7 cellular contexts compared by ENCODE assay signal in genomic region chr17:31700973-31701372, GRCh38.
"Had no signal": no experiment of that assay in that cellular context is flagged by ENCODE, and none has a peak within 500 bp of the region (broad histone marks: within the 10 kb centered on the region; RNA-seq: fewer than 3 reads in every experiment).

No MANE protein-coding gene starts in this region.

- ATAC-seq: HCT116, K562 had no signal

- DNase-seq: GM23248, GOT3, H7, IMR-90 had no signal

- H3K4me3 ChIP-seq: GM23248, HAP-1, K562 had no signal

- H3K27ac ChIP-seq: GM23248 had no signal

- H3K4me1 ChIP-seq: HAP-1 had no signal

- H3K36me3 ChIP-seq: HAP-1 had no signal
